ENCODE assay signal across 17 cellular contexts in genomic region chr19:17323973-17324327, GRCh38. TPM values are rescaled to one million over a fixed set of nuclear protein-coding genes. Genes with fewer than 3 reads are reported as not detected.
A peak's percentile ranks its signal among the peaks of the same experiment; 100 is the strongest.
DNase-seq lines count a peak whose midpoint lies in the region; ATAC-seq and TF ChIP-seq lines count a peak whose summit lies in the region.
"Had no signal": no experiment of that assay in that cellular context is flagged by ENCODE, and none has a peak within 500 bp of the region (broad histone marks: within the 10 kb centered on the region; RNA-seq: fewer than 3 reads in every experiment).

No MANE protein-coding gene starts in this region.

- peaks cover 30 to 60% of the 10 kb centered on the region in 2 donors for H3K36me3 Mint-ChIP-seq in CD14-positive monocyte
- H3K36me3 Mint-ChIP-seq in activated naive CD8-positive, alpha-beta T cell treated with anti-CD3 and anti-CD28 coated beads, Interleukin-2, amount 50 U/mL, for 24 hours (ENCODE audit: low read depth) = peaks cover 8% of the 10 kb centered on the region

- H2AFZ ChIP-seq in osteoblast (ENCODE audit: low read length) = no peak overlapping the region

- H3K4me2 ChIP-seq in osteoblast (ENCODE audit: insufficient read depth, low read length) = no peak overlapping the region

- peak overlapping the region in 1 of 2 donors; percentile 59 for H3K4me3 Mint-ChIP-seq in CD14-positive monocyte
- H3K4me3 Mint-ChIP-seq in activated naive CD8-positive, alpha-beta T cell treated with anti-CD3 and anti-CD28 coated beads, Interleukin-2, amount 50 U/mL, for 24 hours = no peak overlapping the region
- H3K4me3 Mint-ChIP-seq: activated CD8-positive, alpha-beta memory T cell treated with anti-CD3 and anti-CD28 coated beads, Interleukin-2, amount 10 ng/mL, durations not matched to agents 7 days and 5 days; H9 had no signal

- H3K9me3 ChIP-seq in osteoblast (ENCODE audit: low read depth, low read length) = no peaks in the 10 kb centered on the region
- H3K9me3 ChIP-seq: body of pancreas, esophagus muscularis mucosa, left ventricle myocardium inferior had no signal

- peaks cover 12% of the 10 kb centered on the region for H3K4me1 Mint-ChIP-seq in CD14-positive monocyte
- H3K4me1 Mint-ChIP-seq in activated naive CD8-positive, alpha-beta T cell treated with anti-CD3 and anti-CD28 coated beads, Interleukin-2, amount 50 U/mL, for 24 hours = peaks cover 3% of the 10 kb centered on the region
- H3K4me1 Mint-ChIP-seq: activated CD8-positive, alpha-beta memory T cell treated with anti-CD3 and anti-CD28 coated beads, Interleukin-2, amount 10 ng/mL, durations not matched to agents 7 days and 5 days had no signal

- intact Hi-C loops in CD14-positive monocyte (cut with micrococcal nuclease) = no loop called here

- H3K27me3 ChIP-seq in osteoblast (ENCODE audit: insufficient read depth, low read length) = no peaks in the 10 kb centered on the region
- H3K27me3 ChIP-seq: body of pancreas had no signal

- no peak overlapping the region for H3K4me3 ChIP-seq in osteoblast (ENCODE audit: insufficient read depth, low read length)
- H3K4me3 ChIP-seq: body of pancreas, left ventricle myocardium inferior had no signal

- peaks cover 0 to 5% (median 0%) of the 10 kb centered on the region in 7 donors for H3K9me3 Mint-ChIP-seq in CD14-positive monocyte
- H3K9me3 Mint-ChIP-seq in activated naive CD8-positive, alpha-beta T cell treated with anti-CD3 and anti-CD28 coated beads, Interleukin-2, amount 50 U/mL, for 24 hours = no peaks in the 10 kb centered on the region
- H3K9me3 Mint-ChIP-seq: H9 had no signal

- in situ Hi-C loops in GM13976 (cut with MboI; ENCODE audit: low sequenced_read_pairs, unreplicated experiment) = no loop called here

- H3K4me1 ChIP-seq in osteoblast (ENCODE audit: insufficient read depth, low read length) = peaks cover 11% of the 10 kb centered on the region

- TF ChIP-seq CTCF in CD14-positive monocyte (IDR thresholded peaks at IDR 0.05) = peak; percentile 16
- TF ChIP-seq CTCF in GM13976 (IDR thresholded peaks at IDR 0.05; ENCODE audit: borderline replicate concordance, control extremely low read depth, extremely low read depth, insufficient read depth, missing control alignments) = no peak
- no peak for TF ChIP-seq CTCF in osteoblast (IDR thresholded peaks at IDR 0.05; ENCODE audit: extremely low read depth, low read depth, low read length)

- no peak overlapping the region for H3K27ac ChIP-seq in osteoblast (ENCODE audit: low read depth, low read length)
- H3K27ac ChIP-seq: body of pancreas, esophagus muscularis mucosa, left ventricle myocardium inferior had no signal

- peaks cover 7 to 35% (median 15%) of the 10 kb centered on the region in 3 donors for H3K27me3 Mint-ChIP-seq in CD14-positive monocyte (ENCODE audit: low read depth in 3 of 3)
- H3K27me3 Mint-ChIP-seq in activated naive CD8-positive, alpha-beta T cell treated with anti-CD3 and anti-CD28 coated beads, Interleukin-2, amount 50 U/mL, for 24 hours = no peaks in the 10 kb centered on the region

- no peaks in the 10 kb centered on the region for H3K79me2 ChIP-seq in osteoblast (ENCODE audit: insufficient read depth, low read length)

- DNase-seq in CD14-positive monocyte (ENCODE audit: low spot score) (peak; percentile 44), GM13976 (ENCODE audit: low spot score) (peak; percentile 70), osteoblast (ENCODE audit: insufficient read length, low spot score, missing footprints) (peak; percentile 82), NOMO-1 treated with dmso at 0.1 percent for 144 hours (lab: John Stamatoyannopoulos, UW; ENCODE audit: unreplicated experiment) (no peak), NCI-H774 (lab: John Stamatoyannopoulos, UW) (no peak), inferior parietal cortex (ENCODE audit: extremely low spot score) (no peak)
- no peak for DNase-seq in activated naive CD8-positive, alpha-beta T cell treated with anti-CD3 and anti-CD28 coated beads, Interleukin-2, amount 50 U/mL, for 24 hours
- DNase-seq: activated CD8-positive, alpha-beta memory T cell treated with anti-CD3 and anti-CD28 coated beads, Interleukin-2, amount 10 ng/mL, durations not matched to agents 7 days and 5 days; activated gamma-delta T cell treated with Interleukin-2 at 50 U/mL for 16 hours; body of pancreas; H9; left ventricle myocardium inferior; NCI-H1417 treated with DMSO at 0.1 percent for 48 hours; stimulated activated CD4-positive, alpha-beta T cell treated with anti-CD3 and anti-CD28 coated beads, Interleukin-1b, Interleukin-23, amount 100 ng/mL, for 48 hours; SW 1271 had no signal

- peaks cover 9% of the 10 kb centered on the region for H3K36me3 ChIP-seq in osteoblast (ENCODE audit: insufficient read depth, low read length)

- peak; percentile 12 for ATAC-seq in activated naive CD8-positive, alpha-beta T cell treated with anti-CD3 and anti-CD28 coated beads, Interleukin-2, amount 50 U/mL, for 24 hours
- ATAC-seq: activated CD8-positive, alpha-beta memory T cell treated with anti-CD3 and anti-CD28 coated beads, Interleukin-2, amount 10 ng/mL, durations not matched to agents 7 days and 5 days; body of pancreas; sciatic nerve had no signal

- peaks cover 2% of the 10 kb centered on the region for H4K20me1 ChIP-seq in osteoblast (ENCODE audit: insufficient read depth, low read length)

- H3K27ac Mint-ChIP-seq in CD14-positive monocyte = no peak overlapping the region
- no peak overlapping the region for H3K27ac Mint-ChIP-seq in activated naive CD8-positive, alpha-beta T cell treated with anti-CD3 and anti-CD28 coated beads, Interleukin-2, amount 50 U/mL, for 24 hours
- H3K27ac Mint-ChIP-seq: activated CD8-positive, alpha-beta memory T cell treated with anti-CD3 and anti-CD28 coated beads, Interleukin-2, amount 10 ng/mL, durations not matched to agents 7 days and 5 days had no signal

RNA-seq across cellular contexts. Expression of gene ANO8, which starts 10.7 kb away (rescaled TPM):
- under 1 TPM in 1 of 2 donors, not detected in 1; 0.11 TPM for polyA plus RNA-seq in CD14-positive monocyte
- 5.1 and 7.4 TPM in 2 replicates for total RNA-seq in osteoblast

RNA-seq across cellular contexts. Expression of gene GTPBP3, which starts 13.4 kb away (rescaled TPM):
- 1 to 10 TPM; 1.0 to 1.7 TPM for polyA plus RNA-seq in CD14-positive monocyte
- 10.9 and 14.7 TPM in 2 replicates for total RNA-seq in osteoblast

RNA-seq across cellular contexts. Expression of gene DDA1, which starts 14.6 kb away (rescaled TPM):
- polyA plus RNA-seq in CD14-positive monocyte = 10 to 100 TPM; 22.5 to 23.8 TPM
- total RNA-seq in osteoblast = 8.5 and 11.6 TPM in 2 replicates

RNA-seq across cellular contexts. Expression of gene MRPL34, which starts 18.3 kb away (rescaled TPM):
- polyA plus RNA-seq in CD14-positive monocyte = 100 to 1,000 TPM; 155 to 208 TPM
- 21.8 and 40.5 TPM in 2 replicates for total RNA-seq in osteoblast

RNA-seq across cellular contexts. Expression of gene ABHD8, which starts 20.7 kb away (rescaled TPM):
- polyA plus RNA-seq in CD14-positive monocyte = 10 to 100 TPM; 12.5 to 14.9 TPM
- 12.7 and 14.8 TPM in 2 replicates for total RNA-seq in osteoblast

Comparison
In these comparisons a context has a peak if more than half of its experiments do, and no peak if none do; other contexts are left out.
1. DNase-seq: peak in CD14-positive monocyte (single experiment), GM13976 (single experiment) and osteoblast (single experiment); none in activated naive CD8-positive, alpha-beta T cell treated with anti-CD3 and anti-CD28 coated beads, Interleukin-2, amount 50 U/mL, for 24 hours (single experiment), NOMO-1 treated with dmso at 0.1 percent for 144 hours (single experiment), NCI-H774 (single experiment) and inferior parietal cortex (single experiment).